ENCODE assay signal across 8 cellular contexts in genomic region chr18:44803019-44803650, GRCh38.
DNase-seq lines count a peak whose midpoint lies in the region; ATAC-seq and TF ChIP-seq lines count a peak whose summit lies in the region.
"Had no signal": no experiment of that assay in that cellular context is flagged by ENCODE, and none has a peak within 500 bp of the region (broad histone marks: within the 10 kb centered on the region; RNA-seq: fewer than 3 reads in every experiment).

No MANE protein-coding gene starts in this region.

- in situ Hi-C loops in astrocyte of the spinal cord (cut with HindIII; ENCODE audit: low sequenced_read_pairs) = no loop called here

- H3K27me3 ChIP-seq in left lung (no peaks in the 10 kb centered on the region), tibial artery (no peaks in the 10 kb centered on the region)

- H3K4me3 ChIP-seq in astrocyte of the spinal cord (ENCODE audit: low read depth, low read length) = no peak overlapping the region
- no peak overlapping the region for H3K4me3 ChIP-seq in left lung
- H3K4me3 ChIP-seq in tibial artery = peak overlapping the region in 1 of 2 donors; percentile 21

- ATAC-seq in HG03432 (IDR thresholded peaks at IDR 0.05; ENCODE audit: unreplicated experiment) (peak; percentile 31), left lung (peak; percentile 58), HG02840 (IDR thresholded peaks at IDR 0.05; ENCODE audit: low FRiP score, unreplicated experiment) (no peak), GM21390 (IDR thresholded peaks at IDR 0.05; ENCODE audit: unreplicated experiment) (no peak)

- H3K9me3 ChIP-seq in left lung (no peaks in the 10 kb centered on the region), tibial artery (no peaks in the 10 kb centered on the region)

- intact Hi-C loops in left lung (cut with DNase I) (no loop called here), tibial artery (cut with DNase I; ENCODE audit: low total_unique reads) (no loop called here)

- H3K36me3 ChIP-seq in left lung (no peaks in the 10 kb centered on the region), tibial artery (peaks cover 0 to 5% (median 0%) of the 10 kb centered on the region in 3 donors)

- H3K27ac ChIP-seq in left lung (peak overlapping the region in 1 of 2 donors; percentile 28), tibial artery (peak overlapping the region; percentile 87 to 90)

- H3K4me1 ChIP-seq in left lung (peaks cover 0 to 3% of the 10 kb centered on the region in 2 donors), tibial artery (peaks cover 0 to 87% (median 46%) of the 10 kb centered on the region in 4 donors)

- TF ChIP-seq CTCF in astrocyte of the spinal cord (IDR thresholded peaks at IDR 0.05; ENCODE audit: low read depth, low read length) = no peak
- no peak for TF ChIP-seq CTCF in left lung (IDR thresholded peaks at IDR 0.05)
- TF ChIP-seq CTCF in tibial artery (IDR thresholded peaks at IDR 0.05) = no peak

- DNase-seq in astrocyte of the spinal cord (ENCODE audit: low read depth, low spot score) (peak; percentile 80), left lung (no peak), tibial artery (peak; percentile 80 to 85)
- no peak for DNase-seq in stimulated activated CD4-positive, alpha-beta T cell treated with anti-CD3 and anti-CD28 coated beads, Interleukin-4, amount 100 ng/mL, for 1 hour
- DNase-seq: activated CD4-positive, alpha-beta T cell treated with anti-CD3 and anti-CD28 coated beads, Interleukin-2, amount 10 ng/mL, durations not matched to agents 24 days and 14 days had no signal

Comparison
In these comparisons a context has a peak if more than half of its experiments do, and no peak if none do; other contexts are left out.
1. ATAC-seq: peak in HG03432 (single experiment) and left lung (single experiment); none in HG02840 (single experiment) and GM21390 (single experiment).
2. DNase-seq: peak in astrocyte of the spinal cord (single experiment) and tibial artery (2 of 2); none in left lung (0 of 2) and stimulated activated CD4-positive, alpha-beta T cell treated with anti-CD3 and anti-CD28 coated beads, Interleukin-4, amount 100 ng/mL, for 1 hour (single experiment).